1 cellular context compared by ENCODE assay signal in genomic region chr10:4956955-4957645, GRCh38. TPM values are rescaled to one million over a fixed set of nuclear protein-coding genes. Genes with fewer than 3 reads are reported as not detected.
"Had no signal": no experiment of that assay in that cellular context is flagged by ENCODE, and none has a peak within 500 bp of the region (broad histone marks: within the 10 kb centered on the region; RNA-seq: fewer than 3 reads in every experiment).

No MANE protein-coding gene starts in this region.

RNA-seq across cellular contexts. Expression of gene AKR1C2, which starts 46.6 kb away (rescaled TPM):
- total RNA-seq: natural killer cell had no signal
